ENCODE assay signal across 8 cellular contexts in the genomic region with DNA sequence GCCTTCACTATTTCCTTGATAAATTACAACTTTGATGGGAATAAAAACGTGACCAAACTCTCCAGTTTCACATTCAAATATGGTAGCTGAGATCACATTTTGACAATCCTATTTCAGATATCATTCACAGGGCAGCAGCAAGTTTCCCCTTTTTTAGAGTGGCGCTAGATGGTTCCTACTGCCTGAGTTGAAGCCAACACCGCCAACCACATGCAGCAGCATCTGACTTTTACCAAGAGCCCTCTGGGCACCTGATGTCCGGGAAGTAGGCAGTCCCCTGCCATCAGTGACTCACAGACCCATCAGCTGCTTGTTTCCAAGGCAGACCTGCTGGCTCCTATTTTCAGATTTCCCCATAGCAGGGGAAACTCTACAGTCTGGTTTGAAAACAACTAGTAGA. TPM values are rescaled to one million over a fixed set of nuclear protein-coding genes. Genes with fewer than 3 reads are reported as not detected.
A peak's percentile ranks its signal among the peaks of the same experiment; 100 is the strongest.
DNase-seq lines count a peak whose midpoint lies in the region; ATAC-seq and TF ChIP-seq lines count a peak whose summit lies in the region.

No MANE protein-coding gene starts in this region.

- no peak for TF ChIP-seq POLR2A in erythroblast (IDR thresholded peaks at IDR 0.05; ENCODE audit: low read length)

- H3K4me3 Mint-ChIP-seq in naive B cell, result no peak overlapping the region

- H3K27me3 ChIP-seq in left ventricle myocardium inferior (ENCODE audit: low read depth), result no peaks in the 10 kb centered on the region

- peaks cover 0 to 6% (median 0%) of the 10 kb centered on the region in 7 donors for H3K9me3 Mint-ChIP-seq in naive B cell

- ATAC-seq in GM18517 (IDR thresholded peaks at IDR 0.05; ENCODE audit: unreplicated experiment) (peak; percentile 29), HG02943 (IDR thresholded peaks at IDR 0.05; ENCODE audit: low read depth, unreplicated experiment) (peak; percentile 19), naive B cell (ENCODE audit: low read depth in 2 of 2) (no peak)

- peaks cover 24 to 32% (median 29%) of the 10 kb centered on the region in 3 donors for H3K4me1 Mint-ChIP-seq in naive B cell

- H3K27ac ChIP-seq in left ventricle myocardium inferior (replicated peaks) (no peak overlapping the region), coronary artery (no peak overlapping the region)

- no peak overlapping the region for H3K4me3 ChIP-seq in left ventricle myocardium inferior
- no peak overlapping the region for H3K4me3 ChIP-seq in coronary artery

- H3K36me3 ChIP-seq in left ventricle myocardium inferior, result no peaks in the 10 kb centered on the region

- TF ChIP-seq CTCF in left ventricle myocardium inferior (IDR thresholded peaks at IDR 0.05; ENCODE audit: borderline replicate concordance) (no peak), coronary artery (IDR thresholded peaks at IDR 0.05) (no peak)

- DNase-seq in T-helper 22 cell (ENCODE audit: low read depth) (peak; percentile 13), naive B cell (no peak), erythroblast (lab: John Stamatoyannopoulos, UW) (no peak), midbrain (lab: John Stamatoyannopoulos, UW) (no peak), left ventricle myocardium inferior (no peak), coronary artery (ENCODE audit: low spot score) (no peak)

- H3K4me1 ChIP-seq in left ventricle myocardium inferior, result peaks cover 15% of the 10 kb centered on the region

- H3K36me3 Mint-ChIP-seq in naive B cell, result peaks cover 0 to 8% of the 10 kb centered on the region in 2 donors

- intact Hi-C loops in left ventricle myocardium inferior (cut with micrococcal nuclease), result no loop called here

- no peaks in the 10 kb centered on the region for H3K9me3 ChIP-seq in left ventricle myocardium inferior (replicated peaks)

- H3K27ac Mint-ChIP-seq in naive B cell, result peak overlapping the region in 4 of 6 donors; percentile 15 to 82 (median 53)

- H3K27me3 Mint-ChIP-seq in naive B cell, result no peaks in the 10 kb centered on the region

RNA-seq across cellular contexts. Expression of a gene that starts 4.0 kb away (rescaled TPM):
- polyA plus RNA-seq in naive B cell (ENCODE audit: low read depth in 6 of 6), result 1 to 10 TPM in 4 of 6 donors, under 1 TPM in 1, not detected in 1; 0.95 to 3.1 (median 2.3) TPM
- total RNA-seq in left ventricle myocardium inferior, result 0.22 TPM

Comparison
In these comparisons a context has a peak if more than half of its experiments do, and no peak if none do; other contexts are left out.
1. ATAC-seq: peak in GM18517 (single experiment) and HG02943 (single experiment); none in naive B cell (0 of 2).